Comparison of ENCODE assay signal across 1 cellular context in the genomic region with DNA sequence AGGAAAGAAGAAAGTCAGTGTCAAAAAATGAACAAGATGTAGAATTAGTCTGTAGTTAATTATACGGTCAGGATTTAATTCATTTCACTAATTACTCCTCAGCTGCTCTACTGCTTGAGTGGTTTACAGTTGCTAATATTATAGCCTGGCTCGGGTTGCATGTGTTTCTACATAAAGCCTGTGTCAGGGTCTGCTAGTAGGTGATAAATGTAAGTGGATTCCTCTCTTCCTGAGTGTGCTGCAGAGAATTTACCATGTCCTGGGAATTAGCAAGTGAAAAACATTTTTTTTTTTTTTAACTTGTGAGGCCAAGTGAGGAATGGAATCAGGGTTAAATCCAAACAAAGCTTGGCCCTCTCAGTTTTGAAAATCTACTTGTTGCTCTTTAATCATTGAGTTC.
TF ChIP-seq lines count a peak whose summit lies in the region.

No MANE protein-coding gene starts in this region.

TF ChIP-seq in HEK293, 187 proteins besides CTCF, POLR2A, EP300 and RAD21 (continued from another document):
- no peak for TF ChIP-seq ZNF510 (tag by site-specific recombination; IDR thresholded peaks at IDR 0.05; ENCODE audit: insufficient replicate concordance)
- no peak for TF ChIP-seq ZNF48 (tag by site-specific recombination; IDR thresholded peaks at IDR 0.05)
- TF ChIP-seq SCRT2 (tag by site-specific recombination; IDR thresholded peaks at IDR 0.05): 0 out of 2 replicates have a peak, but pooled peaks have one; percentile 19
